ENCODE assay signal across 14 cellular contexts in genomic region chr17:17831208-17832039, GRCh38. TPM values are rescaled to one million over a fixed set of nuclear protein-coding genes. Genes with fewer than 3 reads are reported as not detected.
A peak's percentile ranks its signal among the peaks of the same experiment; 100 is the strongest.
DNase-seq lines count a peak whose midpoint lies in the region; ATAC-seq, FAIRE-seq and TF ChIP-seq lines count a peak whose summit lies in the region.
"Had no signal": no experiment of that assay in that cellular context is flagged by ENCODE, and none has a peak within 500 bp of the region (broad histone marks: within the 10 kb centered on the region; RNA-seq: fewer than 3 reads in every experiment).

No MANE protein-coding gene starts in this region.

- H3K9me3 Mint-ChIP-seq in nephron: no peaks in the 10 kb centered on the region
- H3K9me3 Mint-ChIP-seq: dendritic cell treated with granulocyte-macrophage colony-stimulating factor and Interleukin-4, amounts not matched to agents 40 ng/mL and 50 ng/mL, for 4 days had no signal

- H3K4me2 ChIP-seq in OCI-LY1 (ENCODE audit: low read length): no peak overlapping the region

- H3F3A ChIP-seq in OCI-LY1 (ENCODE audit: insufficient read depth, low read length): 0 out of 2 replicates have a peak, but pooled peaks cover 2% of the 10 kb centered on the region

- intact Hi-C loops in esophagus squamous epithelium (cut with DNase I): no loop called here

- H3K9me3 ChIP-seq in OCI-LY1 (ENCODE audit: low read length) (no peaks in the 10 kb centered on the region), esophagus squamous epithelium (no peaks in the 10 kb centered on the region)

- H3K79me2 ChIP-seq in OCI-LY1 (ENCODE audit: insufficient read depth, low read length): 0 out of 2 replicates have a peak, but pooled peaks cover 2% of the 10 kb centered on the region

- no peaks in the 10 kb centered on the region for H3K36me3 Mint-ChIP-seq in nephron (ENCODE audit: low read depth)

- no peak overlapping the region for H2AFZ ChIP-seq in OCI-LY1 (ENCODE audit: low read length)

- H3K27ac ChIP-seq in OCI-LY1 (ENCODE audit: low read depth, low read length, poor library complexity, severe bottlenecking) (peak overlapping the region; percentile 30), esophagus squamous epithelium (peak overlapping the region in 3 of 4 donors; percentile 63 to 80 (median 72))

- H3K27me3 ChIP-seq in OCI-LY1 (ENCODE audit: insufficient read depth, low read length) (no peaks in the 10 kb centered on the region), esophagus squamous epithelium (no peaks in the 10 kb centered on the region)

- peaks cover 69% of the 10 kb centered on the region for H3K4me1 ChIP-seq in OCI-LY1 (ENCODE audit: insufficient read depth, low read length, severe bottlenecking)
- H3K4me1 ChIP-seq in esophagus squamous epithelium: peaks cover 39 to 82% (median 42%) of the 10 kb centered on the region in 3 donors

- no peak for FAIRE-seq in H54 (lab: Jason Lieb, UNC)

- TF ChIP-seq POLR2A in esophagus squamous epithelium (IDR thresholded peaks at IDR 0.05) (no peak), H54 (IDR thresholded peaks at IDR 0.05; ENCODE audit: low read depth, low read length) (no peak)

- H3K4me3 ChIP-seq in OCI-LY1 (ENCODE audit: low read depth, low read length, poor library complexity, severe bottlenecking) (no peak overlapping the region), esophagus squamous epithelium (no peak overlapping the region)

- DNase-seq in AG08396 (ENCODE audit: low spot score) (peak; percentile 39), esophagus squamous epithelium (lab: John Stamatoyannopoulos, UW) (no peak), H54 (ENCODE audit: insufficient read length, low spot score) (no peak), SKM-1 (lab: John Stamatoyannopoulos, UW; ENCODE audit: unreplicated experiment) (no peak), OCI-M2 (lab: John Stamatoyannopoulos, UW; ENCODE audit: unreplicated experiment) (no peak)
- DNase-seq: activated CD4-positive, alpha-beta T cell treated with anti-CD3 and anti-CD28 coated beads for 48 hours; AML-193; NCI-H1105; NCI-H69 had no signal

- peaks cover 25% of the 10 kb centered on the region for H3K36me3 ChIP-seq in OCI-LY1 (ENCODE audit: insufficient read depth, low read length)
- no peaks in the 10 kb centered on the region for H3K36me3 ChIP-seq in esophagus squamous epithelium

- no peaks in the 10 kb centered on the region for H3K9me2 ChIP-seq in OCI-LY1 (ENCODE audit: low read depth, low read length)

- 37 to 53% methylated on average over 5 to 8 of the region's 12 CpGs for WGBS in esophagus squamous epithelium, 2 donors

- H4K20me1 ChIP-seq in OCI-LY1 (ENCODE audit: insufficient read depth, low read length): no peaks in the 10 kb centered on the region

- peak overlapping the region in 1 of 3 experiments; percentile 24 for H3K4me3 Mint-ChIP-seq in nephron
- H3K4me3 Mint-ChIP-seq: dendritic cell treated with granulocyte-macrophage colony-stimulating factor and Interleukin-4, amounts not matched to agents 40 ng/mL and 50 ng/mL, for 4 days had no signal

- no peak for ATAC-seq in GM21529 (IDR thresholded peaks at IDR 0.05; ENCODE audit: unreplicated experiment)
- ATAC-seq: sciatic nerve had no signal

- H3K27ac Mint-ChIP-seq in nephron: peak overlapping the region; percentile 75 to 85 (median 84)

- no peak overlapping the region for H3K9ac ChIP-seq in OCI-LY1 (ENCODE audit: low read length)

- peaks cover 3% of the 10 kb centered on the region for H3K27me3 Mint-ChIP-seq in nephron (ENCODE audit: low read depth)
- H3K27me3 Mint-ChIP-seq: dendritic cell treated with granulocyte-macrophage colony-stimulating factor and Interleukin-4, amounts not matched to agents 40 ng/mL and 50 ng/mL, for 4 days had no signal

- H3K4me1 Mint-ChIP-seq in nephron: peaks cover 54% of the 10 kb centered on the region

- no peak for TF ChIP-seq CTCF in OCI-LY1 (IDR thresholded peaks at IDR 0.05; ENCODE audit: low read length)
- no peak for TF ChIP-seq CTCF in esophagus squamous epithelium (IDR thresholded peaks at IDR 0.05)
- no peak for TF ChIP-seq CTCF in nephron (IDR thresholded peaks at IDR 0.05; ENCODE audit: unreplicated experiment in 3 of 3)

RNA-seq across cellular contexts. Expression of gene SREBF1, which starts 5.4 kb away (rescaled TPM):
- 100 to 1,000 TPM in 2 of 4 donors, 10 to 100 TPM in 2; 55.0 to 137 (median 108) TPM for total RNA-seq in esophagus squamous epithelium
